ENCODE assay signal across 8 cellular contexts in the genomic region with DNA sequence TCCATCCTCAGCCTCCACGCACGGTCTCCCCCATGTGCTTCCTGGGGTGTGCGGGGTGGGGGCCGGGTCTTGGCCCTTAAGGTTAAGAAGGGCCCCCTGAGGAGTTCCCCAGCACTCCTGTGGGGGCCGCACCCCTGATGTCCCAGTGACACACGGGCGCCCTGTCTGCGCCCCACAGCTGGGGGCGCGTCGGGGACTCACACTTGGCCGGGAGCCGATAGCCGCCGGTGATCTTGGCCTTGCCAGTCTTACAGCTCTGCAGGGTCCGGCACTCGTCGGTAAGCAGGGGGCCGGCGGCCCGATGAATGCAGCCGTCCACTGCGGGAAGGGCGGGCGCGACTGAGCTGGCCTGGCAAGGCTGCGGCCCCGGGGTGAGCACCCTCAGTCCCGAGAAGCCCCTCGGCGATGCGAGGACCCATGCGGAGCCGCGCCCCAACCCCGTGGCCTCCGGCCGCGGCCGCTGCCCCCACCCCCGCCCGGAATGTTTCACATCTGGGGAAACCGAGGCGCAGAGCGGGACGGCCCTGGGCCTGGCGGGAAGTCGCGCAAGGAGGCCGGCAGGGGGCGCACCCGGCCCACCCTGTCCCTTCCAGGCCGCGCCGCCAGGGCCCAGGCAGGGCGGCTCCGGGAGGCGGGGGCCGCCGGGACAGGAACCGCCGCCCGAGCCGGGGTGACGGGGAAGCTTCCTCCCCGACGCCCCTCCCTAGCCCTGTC. TPM values are rescaled to one million over a fixed set of nuclear protein-coding genes. Genes with fewer than 3 reads are reported as not detected.
A peak's percentile ranks its signal among the peaks of the same experiment; 100 is the strongest.
DNase-seq lines count a peak whose midpoint lies in the region; ATAC-seq and TF ChIP-seq lines count a peak whose summit lies in the region.

No MANE protein-coding gene starts in this region.

- no peak overlapping the region for H3K27ac ChIP-seq in HUES48 (ENCODE audit: low read depth, low read length)

- H3K4me3 ChIP-seq in HUES48 (ENCODE audit: low read depth, low read length), result peak overlapping the region; percentile 69

- no peaks in the 10 kb centered on the region for H3K9me3 ChIP-seq in HUES48 (ENCODE audit: control insufficient read depth, insufficient read depth, low read length)

- TF ChIP-seq CTCF in GM10248 (IDR thresholded peaks at IDR 0.05; ENCODE audit: control extremely low read depth, extremely low read depth, low read depth, missing control alignments), result peak; percentile 87

- peak; percentile 90 for DNase-seq in GM10248 (ENCODE audit: extremely low spot score)
- peak; percentile 53 for DNase-seq in activated T-cell treated with anti-CD3 and anti-CD28 coated beads for 4 hours
- DNase-seq in epidermal melanocyte (ENCODE audit: insufficient read length, low spot score), result peak; percentile 83
- peak; percentile 63 for DNase-seq in mucosa of gallbladder (ENCODE audit: low spot score)
- DNase-seq in stimulated activated CD8-positive, alpha-beta memory T cell treated with anti-CD3 and anti-CD28 coated beads, Interleukin-4, amount 100 ng/mL, for 4 hours (ENCODE audit: low read depth in 2 of 2, low spot score in 1 of 2), result peak; percentile 27 to 34
- no peak for DNase-seq in foreskin melanocyte

- peaks cover 27% of the 10 kb centered on the region for H3K36me3 ChIP-seq in HUES48 (ENCODE audit: control insufficient read depth, insufficient read depth, low read length)

- peaks cover 28% of the 10 kb centered on the region for H3K27me3 ChIP-seq in HUES48 (ENCODE audit: control insufficient read depth, insufficient read depth, low read length)

- peaks cover 8% of the 10 kb centered on the region; the same call in 1 of the 2 replicates for H3K4me1 ChIP-seq in HUES48 (ENCODE audit: control insufficient read depth, insufficient read depth, low read length)

- H3K9ac ChIP-seq in HUES48 (ENCODE audit: low read depth, low read length), result no peak overlapping the region

- ATAC-seq in GM18873 (IDR thresholded peaks at IDR 0.05; ENCODE audit: low FRiP score, unreplicated experiment), result no peak

- CTCF ChIA-PET in GM10248 (lab: Yijun Ruan, JAX), result interaction anchor here (0.6 to 4.6 kb wide), 43 partner anchors 8 to 350 kb away, joined by 3 to 135 read pairs (median 3); partner anchors contain the start of genes ESRRA, FERMT3 and STIP1

- POLR2A ChIA-PET in GM10248 (lab: Yijun Ruan, JAX), result interaction anchor here (0.6 to 1.2 kb wide), 2 partner anchors 181 to 184 kb away, joined by 3 to 4 read pairs; no protein-coding TSS in a partner anchor

RNA-seq across cellular contexts. Expression of gene OTUB1, which starts 13.9 kb away (rescaled TPM):
- 72.4 TPM for total RNA-seq in mucosa of gallbladder

RNA-seq across cellular contexts. Expression of gene COX8A, which starts 25.8 kb away (rescaled TPM):
- 368 TPM for total RNA-seq in mucosa of gallbladder

RNA-seq across cellular contexts. Expression of gene FLRT1, which starts 35.5 kb away (rescaled TPM):
- 3.8 TPM for total RNA-seq in mucosa of gallbladder
